In genomic region chr1:149646360-149647017, GRCh38 we compare ENCODE assay signal across 8 cellular contexts.
DNase-seq lines count a peak whose midpoint lies in the region; ATAC-seq, FAIRE-seq and TF ChIP-seq lines count a peak whose summit lies in the region.
"Not testable (repeated sequence)": the region's sequence is repeated elsewhere in the genome, so short reads cannot be mapped to it uniquely, and the experiment has no call there.

No MANE protein-coding gene starts in this region.

- not testable (repeated sequence) for H4K91ac ChIP-seq in H9 (ENCODE audit: insufficient read length, low read depth, low read length)

- H2BK20ac ChIP-seq in H9 (ENCODE audit: low read depth, low read length, poor library complexity, severe bottlenecking): not testable (repeated sequence)

- H3T11ph ChIP-seq in H9 (ENCODE audit: low read length): not testable (repeated sequence)

- H3K4me1 Mint-ChIP-seq in H9: not testable (repeated sequence)
- H3K4me1 Mint-ChIP-seq in natural killer cell: peaks cover 6 to 11% of the 10 kb centered on the region in 2 donors

- not testable (repeated sequence) for H3K4me1 ChIP-seq in A549; H9 (ENCODE audit: insufficient read depth, low read length); ascending aorta

- not testable (repeated sequence) for H2BK12ac ChIP-seq in H9 (ENCODE audit: insufficient read length, low read depth, low read length)

- H3K27me3 ChIP-seq in H9 (ENCODE audit: insufficient read depth, low read length); ascending aorta: not testable (repeated sequence)

- H3K27ac Mint-ChIP-seq in H9: not testable (repeated sequence)
- peak overlapping the region; percentile 69 to 87 for H3K27ac Mint-ChIP-seq in natural killer cell

- not testable (repeated sequence) for H4K8ac ChIP-seq in H9 (replicated peaks; ENCODE audit: insufficient read length, low read depth, low read length)

- not testable (repeated sequence) for H3K4ac ChIP-seq in H9 (ENCODE audit: low read depth, low read length)

- H3K4me2 ChIP-seq in A549: peak overlapping the region; percentile 56
- H3K4me2 ChIP-seq in H9 (ENCODE audit: insufficient read depth, insufficient read length, low read length): not testable (repeated sequence)

- DNase-seq in A549 (ENCODE audit: low read depth in 1 of 2, low spot score in 1 of 2) (peak in 1 of 2 experiments; percentile 51), H9 (peak; percentile 39), natural killer cell (peak; percentile 22)
- peak; percentile 6 to 41 for DNase-seq in activated CD4-positive, alpha-beta T cell treated with anti-CD3 and anti-CD28 coated beads, Interleukin-2, amount 50 U/mL, for 48 hours
- DNase-seq in ascending aorta (ENCODE audit: low spot score in 2 of 2); epithelial cell of proximal tubule (ENCODE audit: low read depth): not testable (repeated sequence)
- peak; percentile 41 for DNase-seq in stimulated activated CD8-positive, alpha-beta memory T cell treated with anti-CD3 and anti-CD28 coated beads, Interleukin-4, amount 100 ng/mL, for 48 hours

- H3K79me2 ChIP-seq in H9 (ENCODE audit: insufficient read depth, low read length): not testable (repeated sequence)

- H3K4me3 ChIP-seq in A549 (peak overlapping the region; percentile 51), ascending aorta (peak overlapping the region; percentile 39 to 61), epithelial cell of proximal tubule (ENCODE audit: low read depth, low read length) (peak overlapping the region; percentile 50), iPS-18c (ENCODE audit: insufficient read depth, low read depth, low read length) (peak overlapping the region; percentile 46)

- not testable (repeated sequence) for H4K20me1 ChIP-seq in H9 (ENCODE audit: control insufficient read depth, insufficient read depth, insufficient read length)

- WGBS in A549 (ENCODE audit: missing lambda C conversion rate): 3% methylated on average over 10 of the region's 37 CpGs
- no CpG with 5 or more reads among the region's 37 CpGs for WGBS in H9 (ENCODE audit: extremely low coverage, insufficient read length, low lambda C conversion rate)

- not testable (repeated sequence) for H2AK5ac ChIP-seq in H9 (ENCODE audit: insufficient read length, low read length)

- H3K23me2 ChIP-seq in H9 (ENCODE audit: insufficient read length, low read depth, low read length, poor library complexity, severe bottlenecking): not testable (repeated sequence)

- not testable (repeated sequence) for H3K79me1 ChIP-seq in H9 (ENCODE audit: insufficient read depth, low read depth, low read length, poor library complexity, severe bottlenecking)

- TF ChIP-seq RAD21 in A549 (conservative IDR thresholded peaks at IDR 0.05 in 1 of 2, IDR thresholded peaks at IDR 0.05 in 1 of 2): not testable (repeated sequence)

- H3K18ac ChIP-seq in H9 (ENCODE audit: insufficient read length, low read depth, low read length): not testable (repeated sequence)

- FAIRE-seq in A549 (lab: Jason Lieb, UNC): not testable (repeated sequence)

- H3K27me3 Mint-ChIP-seq in H9 (ENCODE audit: low read depth); natural killer cell (ENCODE audit: low read depth in 2 of 2): not testable (repeated sequence)

- H3K56ac ChIP-seq in H9 (ENCODE audit: insufficient read length, low read depth, low read length): not testable (repeated sequence)

- H2BK15ac ChIP-seq in H9 (ENCODE audit: low read depth, low read length): not testable (repeated sequence)

- H3K14ac ChIP-seq in H9 (ENCODE audit: insufficient read depth, low read length): not testable (repeated sequence)

- H2BK120ac ChIP-seq in H9 (ENCODE audit: low read depth, low read length, poor library complexity, severe bottlenecking): not testable (repeated sequence)

- POLR2A ChIA-PET in A549 (lab: Yijun Ruan, JAX): not testable (repeated sequence)

- ATAC-seq in A549 (peak; percentile 93 to 96), natural killer cell (peak in 2 of 3 donors; percentile 60 to 70)

- peak overlapping the region; percentile 77 to 84 for H3K4me3 Mint-ChIP-seq in H9
- H3K4me3 Mint-ChIP-seq in natural killer cell: peak overlapping the region; percentile 89

- intact Hi-C loops in ascending aorta (cut with DNase I); natural killer cell (cut with micrococcal nuclease): not testable (repeated sequence)

- TF ChIP-seq POLR2A in A549 (IDR thresholded peaks at IDR 0.05; ENCODE audit: low read length): not testable (repeated sequence)

- not testable (repeated sequence) for H3K9me3 ChIP-seq in A549; H9 (ENCODE audit: control insufficient read depth, low read depth, low read length); ascending aorta; iPS-18c (ENCODE audit: control insufficient read depth, insufficient read depth, low read length)

- H3K36me3 Mint-ChIP-seq in H9 (ENCODE audit: insufficient read depth in 1 of 3, low read depth in 3 of 3); natural killer cell: not testable (repeated sequence)

- H3K27ac ChIP-seq in A549: peak overlapping the region; percentile 62 to 81
- H3K27ac ChIP-seq in H9 (ENCODE audit: insufficient read length, low read depth, low read length); ascending aorta: not testable (repeated sequence)

- TF ChIP-seq CTCF in A549 (IDR thresholded peaks at IDR 0.05); H9 (conservative IDR thresholded peaks at IDR 0.05); ascending aorta (IDR thresholded peaks at IDR 0.05); epithelial cell of proximal tubule (conservative IDR thresholded peaks at IDR 0.05; ENCODE audit: low read depth, low read length); natural killer cell (IDR thresholded peaks at IDR 0.05): not testable (repeated sequence)

- not testable (repeated sequence) for H3K9me3 Mint-ChIP-seq in H9, natural killer cell

- not testable (repeated sequence) for H2BK5ac ChIP-seq in H9 (ENCODE audit: insufficient read length, low read length)

- not testable (repeated sequence) for TF ChIP-seq EP300 in A549 (IDR thresholded peaks at IDR 0.05)

- H3K23ac ChIP-seq in H9 (ENCODE audit: insufficient read length, low read depth, low read length): not testable (repeated sequence)

- H3K9ac ChIP-seq in H9 (ENCODE audit: extremely low read depth, insufficient read length, low read length): not testable (repeated sequence)

- CTCF ChIA-PET in A549 (lab: Yijun Ruan, JAX): not testable (repeated sequence)

- not testable (repeated sequence) for H2AFZ ChIP-seq in H9 (ENCODE audit: low read length)

- H4K5ac ChIP-seq in H9 (ENCODE audit: insufficient read length, low read depth, low read length): not testable (repeated sequence)

- not testable (repeated sequence) for H3K36me3 ChIP-seq in ascending aorta
